Comparison of ENCODE assay signal across 21 cellular contexts in the genomic region with DNA sequence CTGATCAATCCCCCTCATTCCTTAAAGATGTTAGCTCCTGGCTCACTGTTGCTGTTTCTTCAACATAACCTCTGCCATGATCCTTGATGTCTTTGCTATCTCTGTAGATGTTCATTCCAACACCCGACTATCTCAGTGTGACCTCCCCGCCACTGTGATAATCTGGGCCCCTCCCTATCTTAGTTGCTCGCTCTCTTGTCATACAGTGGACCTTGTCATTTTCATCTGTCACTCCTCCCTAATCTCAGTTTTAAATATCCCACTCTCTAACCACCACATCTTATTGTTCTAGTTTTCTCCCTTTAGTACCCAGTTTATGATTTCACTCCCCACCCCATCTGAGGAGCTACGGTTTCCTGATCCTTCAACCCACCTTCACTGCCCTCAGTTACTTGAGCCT.
"Had no signal": no experiment of that assay in that cellular context is flagged by ENCODE, and none has a peak within 500 bp of the region (broad histone marks: within the 10 kb centered on the region; RNA-seq: fewer than 3 reads in every experiment).

No MANE protein-coding gene starts in this region.

- H3K4me2 ChIP-seq: SK-N-SH had no signal

- H3K9ac ChIP-seq: SK-N-SH had no signal

- DNase-seq: Karpas-422, KG1, NCI-H1092, NCI-H1105 treated with DMSO at 0.1 percent for 48 hours, NCI-H1417 treated with DMSO at 0.1 percent for 48 hours, NCI-H146, NCI-H1694 treated with DMSO at 0.1 percent for 48 hours, NCI-H1930, NCI-H2081, NCI-H2107, NCI-H2227 treated with DMSO at 0.1 percent for 48 hours, NCI-H524, NCI-H526 treated with DMSO at 0.1 percent for 48 hours, NCI-H748 treated with DMSO at 0.1 percent for 48 hours, RPMI8226, SHP77 treated with DMSO at 0.1 percent for 48 hours, SJCRH30, SK-N-SH, SW 1271 had no signal

- H3K4me3 ChIP-seq: MG63, SJCRH30 had no signal

- H3K9me3 ChIP-seq: MG63, SJCRH30, SK-N-SH had no signal

- H3K9me2 ChIP-seq: SK-N-SH had no signal

- H3K4me1 ChIP-seq: SJCRH30 had no signal

- H3K27me3 ChIP-seq: MG63, SJCRH30 had no signal

- H3K36me3 ChIP-seq: MG63, SJCRH30 had no signal

- H3K27ac ChIP-seq: HL-60, SJCRH30 had no signal
